13 cellular contexts compared by ENCODE assay signal in genomic region chr4:113476800-113477199, GRCh38.
A peak's percentile ranks its signal among the peaks of the same experiment; 100 is the strongest.
DNase-seq lines count a peak whose midpoint lies in the region; ATAC-seq and TF ChIP-seq lines count a peak whose summit lies in the region.
"Had no signal": no experiment of that assay in that cellular context is flagged by ENCODE, and none has a peak within 500 bp of the region (broad histone marks: within the 10 kb centered on the region; RNA-seq: fewer than 3 reads in every experiment).

No MANE protein-coding gene starts in this region.

- H3K4me1 Mint-ChIP-seq in Calu3 (ENCODE audit: low read depth, unreplicated experiment) = no peaks in the 10 kb centered on the region

- ATAC-seq in activated naive CD4-positive, alpha-beta T cell treated with anti-CD3 and anti-CD28 coated beads, Interleukin-2, amount 50 U/mL, for 72 hours = peak; percentile 63 to 86
- ATAC-seq in GM21825 (IDR thresholded peaks at IDR 0.05; ENCODE audit: unreplicated experiment) = no peak
- ATAC-seq: left ventricle myocardium superior, Panc1 had no signal

- BruUV-seq in Calu3 (replicated peaks; lab: Mats Ljungman, UMichigan) = no TSS peak

- H3K27ac ChIP-seq in caudate nucleus (ENCODE audit: low read depth, low read length) = no peak overlapping the region

- TF ChIP-seq CTCF in Calu3 (IDR thresholded peaks at IDR 0.05; ENCODE audit: unreplicated experiment) = no peak

- H3K4me3 Mint-ChIP-seq in Calu3 (ENCODE audit: low read depth, unreplicated experiment) = no peak overlapping the region

- H3K9me3 Mint-ChIP-seq in Calu3 (ENCODE audit: low read depth, unreplicated experiment) = peaks cover 3% of the 10 kb centered on the region
- H3K9me3 Mint-ChIP-seq in activated naive CD4-positive, alpha-beta T cell treated with anti-CD3 and anti-CD28 coated beads, Interleukin-2, amount 50 U/mL, for 72 hours = peaks cover 0 to 24% of the 10 kb centered on the region in 2 donors

- no peaks in the 10 kb centered on the region for H3K27me3 Mint-ChIP-seq in Calu3 (ENCODE audit: unreplicated experiment)
- H3K27me3 Mint-ChIP-seq: CD4-positive, alpha-beta memory T cell had no signal

- no peak overlapping the region for H3K27ac Mint-ChIP-seq in Calu3 (ENCODE audit: unreplicated experiment)
- peak overlapping the region; percentile 9 to 75 for H3K27ac Mint-ChIP-seq in activated naive CD4-positive, alpha-beta T cell treated with anti-CD3 and anti-CD28 coated beads, Interleukin-2, amount 50 U/mL, for 72 hours

- no peaks in the 10 kb centered on the region for H3K36me3 Mint-ChIP-seq in Calu3 (ENCODE audit: insufficient read depth, unreplicated experiment)
- peaks cover 10 to 62% of the 10 kb centered on the region in 2 donors for H3K36me3 Mint-ChIP-seq in activated naive CD4-positive, alpha-beta T cell treated with anti-CD3 and anti-CD28 coated beads, Interleukin-2, amount 50 U/mL, for 72 hours

- peak; percentile 20 for DNase-seq in Calu3
- DNase-seq in HPDE6-E6E7 (ENCODE audit: extremely low spot score) = peak; percentile 23
- peak in 1 of 2 donors; percentile 9 for DNase-seq in activated naive CD4-positive, alpha-beta T cell treated with anti-CD3 and anti-CD28 coated beads, Interleukin-2, amount 50 U/mL, for 72 hours (ENCODE audit: low spot score in 2 of 2)
- DNase-seq in renal cortical epithelial cell (ENCODE audit: low read depth) = peak; percentile 11
- DNase-seq in epidermal melanocyte (ENCODE audit: insufficient read length, low spot score) = no peak
- DNase-seq in NK-92 (lab: John Stamatoyannopoulos, UW; ENCODE audit: unreplicated experiment) = no peak
- DNase-seq in caudate nucleus (lab: John Stamatoyannopoulos, UW) = no peak
- DNase-seq: CD4-positive, alpha-beta memory T cell; foreskin melanocyte; left ventricle myocardium superior; NCI-H187 had no signal

- CTCF ChIA-PET in Calu3 (lab: Charles Lee) = no interaction called here

- intact Hi-C loops in Calu3 (cut with micrococcal nuclease; ENCODE audit: unreplicated experiment) = no loop called here

Comparison
In these comparisons a context has a peak if more than half of its experiments do, and no peak if none do; other contexts are left out.
1. DNase-seq: peak in Calu3 (single experiment), HPDE6-E6E7 (single experiment) and renal cortical epithelial cell (single experiment); none in epidermal melanocyte (single experiment), NK-92 (single experiment) and caudate nucleus (0 of 61).